1 cellular context compared by ENCODE assay signal in the genomic region with DNA sequence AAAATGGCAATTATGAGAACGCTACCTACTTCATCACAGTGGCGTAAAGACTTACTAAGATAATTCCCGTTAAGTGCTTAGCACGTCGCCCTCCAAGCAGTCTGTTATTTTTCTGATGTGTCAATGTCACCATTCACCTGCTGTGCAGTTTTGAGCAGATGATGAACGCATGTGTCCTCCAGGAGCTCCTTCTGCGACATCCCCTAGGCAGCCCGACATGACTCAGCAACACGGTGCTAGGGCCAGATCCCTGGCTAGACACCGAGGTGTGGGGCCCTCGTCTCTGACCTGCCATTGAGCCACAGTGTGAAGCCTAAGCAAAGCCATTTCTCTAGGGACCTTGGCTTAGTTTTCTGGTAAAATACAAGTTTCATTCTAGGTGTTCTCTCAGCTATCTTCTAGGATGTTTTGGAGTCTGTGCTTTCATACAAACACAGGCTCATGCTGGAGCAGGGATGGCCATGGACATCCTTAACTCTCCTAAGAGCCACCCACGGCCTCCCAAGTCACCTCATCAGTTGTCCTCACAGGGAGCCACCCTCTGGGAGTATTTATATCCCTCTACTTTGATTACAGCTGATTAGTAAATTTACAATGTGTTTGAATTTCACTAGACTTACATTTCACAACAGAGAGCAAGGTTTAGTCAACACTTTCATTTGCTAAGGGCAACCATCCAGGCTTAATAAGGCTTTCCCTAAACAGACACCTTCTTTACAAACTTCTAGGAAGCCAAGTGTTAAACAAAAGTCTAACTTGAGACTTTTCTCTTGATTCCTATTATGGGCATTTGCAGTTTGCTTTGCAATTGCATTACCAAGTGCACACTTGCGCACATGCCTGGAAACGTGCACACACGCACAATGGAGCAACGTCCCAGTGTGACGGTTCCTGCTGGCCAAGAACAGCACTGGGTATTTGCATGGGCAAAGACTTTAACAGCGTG.
TF ChIP-seq lines count a peak whose summit lies in the region.

No MANE protein-coding gene starts in this region.

TF ChIP-seq in K562, 482 proteins besides CTCF, POLR2A, EP300 and RAD21 (continued from another document and continues in another):
- TF ChIP-seq, protein P1, sequence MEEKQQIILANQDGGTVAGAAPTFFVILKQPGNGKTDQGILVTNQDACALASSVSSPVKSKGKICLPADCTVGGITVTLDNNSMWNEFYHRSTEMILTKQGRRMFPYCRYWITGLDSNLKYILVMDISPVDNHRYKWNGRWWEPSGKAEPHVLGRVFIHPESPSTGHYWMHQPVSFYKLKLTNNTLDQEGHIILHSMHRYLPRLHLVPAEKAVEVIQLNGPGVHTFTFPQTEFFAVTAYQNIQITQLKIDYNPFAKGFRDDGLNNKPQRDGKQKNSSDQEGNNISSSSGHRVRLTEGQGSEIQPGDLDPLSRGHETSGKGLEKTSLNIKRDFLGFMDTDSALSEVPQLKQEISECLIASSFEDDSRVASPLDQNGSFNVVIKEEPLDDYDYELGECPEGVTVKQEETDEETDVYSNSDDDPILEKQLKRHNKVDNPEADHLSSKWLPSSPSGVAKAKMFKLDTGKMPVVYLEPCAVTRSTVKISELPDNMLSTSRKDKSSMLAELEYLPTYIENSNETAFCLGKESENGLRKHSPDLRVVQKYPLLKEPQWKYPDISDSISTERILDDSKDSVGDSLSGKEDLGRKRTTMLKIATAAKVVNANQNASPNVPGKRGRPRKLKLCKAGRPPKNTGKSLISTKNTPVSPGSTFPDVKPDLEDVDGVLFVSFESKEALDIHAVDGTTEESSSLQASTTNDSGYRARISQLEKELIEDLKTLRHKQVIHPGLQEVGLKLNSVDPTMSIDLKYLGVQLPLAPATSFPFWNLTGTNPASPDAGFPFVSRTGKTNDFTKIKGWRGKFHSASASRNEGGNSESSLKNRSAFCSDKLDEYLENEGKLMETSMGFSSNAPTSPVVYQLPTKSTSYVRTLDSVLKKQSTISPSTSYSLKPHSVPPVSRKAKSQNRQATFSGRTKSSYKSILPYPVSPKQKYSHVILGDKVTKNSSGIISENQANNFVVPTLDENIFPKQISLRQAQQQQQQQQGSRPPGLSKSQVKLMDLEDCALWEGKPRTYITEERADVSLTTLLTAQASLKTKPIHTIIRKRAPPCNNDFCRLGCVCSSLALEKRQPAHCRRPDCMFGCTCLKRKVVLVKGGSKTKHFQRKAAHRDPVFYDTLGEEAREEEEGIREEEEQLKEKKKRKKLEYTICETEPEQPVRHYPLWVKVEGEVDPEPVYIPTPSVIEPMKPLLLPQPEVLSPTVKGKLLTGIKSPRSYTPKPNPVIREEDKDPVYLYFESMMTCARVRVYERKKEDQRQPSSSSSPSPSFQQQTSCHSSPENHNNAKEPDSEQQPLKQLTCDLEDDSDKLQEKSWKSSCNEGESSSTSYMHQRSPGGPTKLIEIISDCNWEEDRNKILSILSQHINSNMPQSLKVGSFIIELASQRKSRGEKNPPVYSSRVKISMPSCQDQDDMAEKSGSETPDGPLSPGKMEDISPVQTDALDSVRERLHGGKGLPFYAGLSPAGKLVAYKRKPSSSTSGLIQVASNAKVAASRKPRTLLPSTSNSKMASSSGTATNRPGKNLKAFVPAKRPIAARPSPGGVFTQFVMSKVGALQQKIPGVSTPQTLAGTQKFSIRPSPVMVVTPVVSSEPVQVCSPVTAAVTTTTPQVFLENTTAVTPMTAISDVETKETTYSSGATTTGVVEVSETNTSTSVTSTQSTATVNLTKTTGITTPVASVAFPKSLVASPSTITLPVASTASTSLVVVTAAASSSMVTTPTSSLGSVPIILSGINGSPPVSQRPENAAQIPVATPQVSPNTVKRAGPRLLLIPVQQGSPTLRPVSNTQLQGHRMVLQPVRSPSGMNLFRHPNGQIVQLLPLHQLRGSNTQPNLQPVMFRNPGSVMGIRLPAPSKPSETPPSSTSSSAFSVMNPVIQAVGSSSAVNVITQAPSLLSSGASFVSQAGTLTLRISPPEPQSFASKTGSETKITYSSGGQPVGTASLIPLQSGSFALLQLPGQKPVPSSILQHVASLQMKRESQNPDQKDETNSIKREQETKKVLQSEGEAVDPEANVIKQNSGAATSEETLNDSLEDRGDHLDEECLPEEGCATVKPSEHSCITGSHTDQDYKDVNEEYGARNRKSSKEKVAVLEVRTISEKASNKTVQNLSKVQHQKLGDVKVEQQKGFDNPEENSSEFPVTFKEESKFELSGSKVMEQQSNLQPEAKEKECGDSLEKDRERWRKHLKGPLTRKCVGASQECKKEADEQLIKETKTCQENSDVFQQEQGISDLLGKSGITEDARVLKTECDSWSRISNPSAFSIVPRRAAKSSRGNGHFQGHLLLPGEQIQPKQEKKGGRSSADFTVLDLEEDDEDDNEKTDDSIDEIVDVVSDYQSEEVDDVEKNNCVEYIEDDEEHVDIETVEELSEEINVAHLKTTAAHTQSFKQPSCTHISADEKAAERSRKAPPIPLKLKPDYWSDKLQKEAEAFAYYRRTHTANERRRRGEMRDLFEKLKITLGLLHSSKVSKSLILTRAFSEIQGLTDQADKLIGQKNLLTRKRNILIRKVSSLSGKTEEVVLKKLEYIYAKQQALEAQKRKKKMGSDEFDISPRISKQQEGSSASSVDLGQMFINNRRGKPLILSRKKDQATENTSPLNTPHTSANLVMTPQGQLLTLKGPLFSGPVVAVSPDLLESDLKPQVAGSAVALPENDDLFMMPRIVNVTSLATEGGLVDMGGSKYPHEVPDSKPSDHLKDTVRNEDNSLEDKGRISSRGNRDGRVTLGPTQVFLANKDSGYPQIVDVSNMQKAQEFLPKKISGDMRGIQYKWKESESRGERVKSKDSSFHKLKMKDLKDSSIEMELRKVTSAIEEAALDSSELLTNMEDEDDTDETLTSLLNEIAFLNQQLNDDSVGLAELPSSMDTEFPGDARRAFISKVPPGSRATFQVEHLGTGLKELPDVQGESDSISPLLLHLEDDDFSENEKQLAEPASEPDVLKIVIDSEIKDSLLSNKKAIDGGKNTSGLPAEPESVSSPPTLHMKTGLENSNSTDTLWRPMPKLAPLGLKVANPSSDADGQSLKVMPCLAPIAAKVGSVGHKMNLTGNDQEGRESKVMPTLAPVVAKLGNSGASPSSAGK (IDR thresholded peaks at IDR 0.05): 0 out of 2 replicates have a peak, but pooled peaks have one; percentile 25
- TF ChIP-seq, protein P2, sequence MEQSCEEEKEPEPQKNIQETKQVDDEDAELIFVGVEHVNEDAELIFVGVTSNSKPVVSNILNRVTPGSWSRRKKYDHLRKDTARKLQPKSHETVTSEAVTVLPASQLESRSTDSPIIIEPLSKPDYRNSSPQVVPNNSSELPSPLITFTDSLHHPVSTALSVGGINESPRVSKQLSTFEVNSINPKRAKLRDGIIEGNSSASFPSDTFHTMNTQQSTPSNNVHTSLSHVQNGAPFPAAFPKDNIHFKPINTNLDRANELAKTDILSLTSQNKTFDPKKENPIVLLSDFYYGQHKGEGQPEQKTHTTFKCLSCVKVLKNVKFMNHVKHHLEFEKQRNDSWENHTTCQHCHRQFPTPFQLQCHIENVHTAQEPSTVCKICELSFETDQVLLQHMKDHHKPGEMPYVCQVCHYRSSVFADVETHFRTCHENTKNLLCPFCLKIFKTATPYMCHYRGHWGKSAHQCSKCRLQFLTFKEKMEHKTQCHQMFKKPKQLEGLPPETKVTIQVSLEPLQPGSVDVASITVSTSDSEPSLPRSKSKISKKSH (CRISPR knock-in tag; IDR thresholded peaks at IDR 0.05): no peak
- TF ChIP-seq PML (IDR thresholded peaks at IDR 0.05; ENCODE audit: low read length) (no peak), MAFK (IDR thresholded peaks at IDR 0.05; ENCODE audit: low read length) (0 out of 2 replicates have a peak, but pooled peaks have one; percentile 42), ZNF830 (CRISPR knock-in tag; IDR thresholded peaks at IDR 0.05) (no peak), ZNF584 (CRISPR knock-in tag; IDR thresholded peaks at IDR 0.05; ENCODE audit: low read depth) (no peak), RBFOX2 (IDR thresholded peaks at IDR 0.05; ENCODE audit: low read depth, low read length) (no peak), C11orf30 (IDR thresholded peaks at IDR 0.05; ENCODE audit: low read depth) (peak; percentile 77), RBM15 (IDR thresholded peaks at IDR 0.05; ENCODE audit: insufficient read depth, low read length) (no peak), ZNF239 (CRISPR knock-in tag; IDR thresholded peaks at IDR 0.05) (no peak), PTTG1 (tag; IDR thresholded peaks at IDR 0.05; ENCODE audit: low read depth) (no peak), PCBP1 (IDR thresholded peaks at IDR 0.05; ENCODE audit: low read depth, low read length, poor library complexity, severe bottlenecking) (no peak), PTBP1 (IDR thresholded peaks at IDR 0.05; ENCODE audit: low read depth, low read length) (no peak), CCAR2 (IDR thresholded peaks at IDR 0.05; ENCODE audit: low read depth, low read length) (no peak), MCM5 (IDR thresholded peaks at IDR 0.05; ENCODE audit: low read depth) (no peak), NCOA1 (IDR thresholded peaks at IDR 0.05; ENCODE audit: low read depth) (no peak), KLF6 (CRISPR knock-in tag; IDR thresholded peaks at IDR 0.05; ENCODE audit: borderline replicate concordance) (no peak), KLF1 (tag; IDR thresholded peaks at IDR 0.05) (no peak), NR2C1 (IDR thresholded peaks at IDR 0.05) (no peak), NR2C1 (tag; IDR thresholded peaks at IDR 0.05) (no peak), SPI1 (IDR thresholded peaks at IDR 0.05; ENCODE audit: borderline replicate concordance, low read depth, low read length) (no peak), GTF2A2 (tag; IDR thresholded peaks at IDR 0.05) (no peak), ZNF79 (CRISPR knock-in tag; IDR thresholded peaks at IDR 0.05; ENCODE audit: low read depth) (no peak), ILK (tag; IDR thresholded peaks at IDR 0.05; ENCODE audit: borderline replicate concordance, low read depth) (no peak)
- TF ChIP-seq, protein P3, sequence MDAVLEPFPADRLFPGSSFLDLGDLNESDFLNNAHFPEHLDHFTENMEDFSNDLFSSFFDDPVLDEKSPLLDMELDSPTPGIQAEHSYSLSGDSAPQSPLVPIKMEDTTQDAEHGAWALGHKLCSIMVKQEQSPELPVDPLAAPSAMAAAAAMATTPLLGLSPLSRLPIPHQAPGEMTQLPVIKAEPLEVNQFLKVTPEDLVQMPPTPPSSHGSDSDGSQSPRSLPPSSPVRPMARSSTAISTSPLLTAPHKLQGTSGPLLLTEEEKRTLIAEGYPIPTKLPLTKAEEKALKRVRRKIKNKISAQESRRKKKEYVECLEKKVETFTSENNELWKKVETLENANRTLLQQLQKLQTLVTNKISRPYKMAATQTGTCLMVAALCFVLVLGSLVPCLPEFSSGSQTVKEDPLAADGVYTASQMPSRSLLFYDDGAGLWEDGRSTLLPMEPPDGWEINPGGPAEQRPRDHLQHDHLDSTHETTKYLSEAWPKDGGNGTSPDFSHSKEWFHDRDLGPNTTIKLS (IDR thresholded peaks at IDR 0.05; ENCODE audit: borderline replicate concordance, low read depth): no peak
- TF ChIP-seq, protein P4, sequence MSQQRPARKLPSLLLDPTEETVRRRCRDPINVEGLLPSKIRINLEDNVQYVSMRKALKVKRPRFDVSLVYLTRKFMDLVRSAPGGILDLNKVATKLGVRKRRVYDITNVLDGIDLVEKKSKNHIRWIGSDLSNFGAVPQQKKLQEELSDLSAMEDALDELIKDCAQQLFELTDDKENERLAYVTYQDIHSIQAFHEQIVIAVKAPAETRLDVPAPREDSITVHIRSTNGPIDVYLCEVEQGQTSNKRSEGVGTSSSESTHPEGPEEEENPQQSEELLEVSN (IDR thresholded peaks at IDR 0.05; ENCODE audit: borderline replicate concordance in 1 of 2, extremely low read depth in 1 of 2, insufficient read depth in 1 of 2, insufficient read length in 1 of 2, low read depth in 1 of 2, low read length in 1 of 2, poor library complexity in 1 of 2, severe bottlenecking in 1 of 2): no peak
- TF ChIP-seq, protein P5, sequence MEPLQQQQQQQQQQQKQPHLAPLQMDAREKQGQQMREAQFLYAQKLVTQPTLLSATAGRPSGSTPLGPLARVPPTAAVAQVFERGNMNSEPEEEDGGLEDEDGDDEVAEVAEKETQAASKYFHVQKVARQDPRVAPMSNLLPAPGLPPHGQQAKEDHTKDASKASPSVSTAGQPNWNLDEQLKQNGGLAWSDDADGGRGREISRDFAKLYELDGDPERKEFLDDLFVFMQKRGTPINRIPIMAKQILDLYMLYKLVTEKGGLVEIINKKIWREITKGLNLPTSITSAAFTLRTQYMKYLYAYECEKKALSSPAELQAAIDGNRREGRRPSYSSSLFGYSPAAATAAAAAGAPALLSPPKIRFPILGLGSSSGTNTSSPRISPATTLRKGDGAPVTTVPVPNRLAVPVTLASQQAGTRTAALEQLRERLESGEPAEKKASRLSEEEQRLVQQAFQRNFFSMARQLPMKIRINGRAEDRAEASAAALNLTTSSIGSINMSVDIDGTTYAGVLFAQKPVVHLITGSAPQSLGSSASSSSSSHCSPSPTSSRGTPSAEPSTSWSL (CRISPR knock-in tag; IDR thresholded peaks at IDR 0.05; ENCODE audit: borderline replicate concordance): no peak
- TF ChIP-seq, protein P6, sequence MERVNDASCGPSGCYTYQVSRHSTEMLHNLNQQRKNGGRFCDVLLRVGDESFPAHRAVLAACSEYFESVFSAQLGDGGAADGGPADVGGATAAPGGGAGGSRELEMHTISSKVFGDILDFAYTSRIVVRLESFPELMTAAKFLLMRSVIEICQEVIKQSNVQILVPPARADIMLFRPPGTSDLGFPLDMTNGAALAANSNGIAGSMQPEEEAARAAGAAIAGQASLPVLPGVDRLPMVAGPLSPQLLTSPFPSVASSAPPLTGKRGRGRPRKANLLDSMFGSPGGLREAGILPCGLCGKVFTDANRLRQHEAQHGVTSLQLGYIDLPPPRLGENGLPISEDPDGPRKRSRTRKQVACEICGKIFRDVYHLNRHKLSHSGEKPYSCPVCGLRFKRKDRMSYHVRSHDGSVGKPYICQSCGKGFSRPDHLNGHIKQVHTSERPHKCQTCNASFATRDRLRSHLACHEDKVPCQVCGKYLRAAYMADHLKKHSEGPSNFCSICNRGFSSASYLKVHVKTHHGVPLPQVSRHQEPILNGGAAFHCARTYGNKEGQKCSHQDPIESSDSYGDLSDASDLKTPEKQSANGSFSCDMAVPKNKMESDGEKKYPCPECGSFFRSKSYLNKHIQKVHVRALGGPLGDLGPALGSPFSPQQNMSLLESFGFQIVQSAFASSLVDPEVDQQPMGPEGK (CRISPR knock-in tag; IDR thresholded peaks at IDR 0.05; ENCODE audit: borderline replicate concordance): no peak
- TF ChIP-seq, protein P7, sequence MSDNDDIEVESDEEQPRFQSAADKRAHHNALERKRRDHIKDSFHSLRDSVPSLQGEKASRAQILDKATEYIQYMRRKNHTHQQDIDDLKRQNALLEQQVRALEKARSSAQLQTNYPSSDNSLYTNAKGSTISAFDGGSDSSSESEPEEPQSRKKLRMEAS (CRISPR knock-in tag; IDR thresholded peaks at IDR 0.05): peak; percentile 45; the same call in 1 of the 2 replicates
- TF ChIP-seq, protein P8, sequence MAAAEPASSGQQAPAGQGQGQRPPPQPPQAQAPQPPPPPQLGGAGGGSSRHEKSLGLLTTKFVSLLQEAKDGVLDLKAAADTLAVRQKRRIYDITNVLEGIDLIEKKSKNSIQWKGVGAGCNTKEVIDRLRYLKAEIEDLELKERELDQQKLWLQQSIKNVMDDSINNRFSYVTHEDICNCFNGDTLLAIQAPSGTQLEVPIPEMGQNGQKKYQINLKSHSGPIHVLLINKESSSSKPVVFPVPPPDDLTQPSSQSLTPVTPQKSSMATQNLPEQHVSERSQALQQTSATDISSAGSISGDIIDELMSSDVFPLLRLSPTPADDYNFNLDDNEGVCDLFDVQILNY (CRISPR knock-in tag; IDR thresholded peaks at IDR 0.05): no peak
- TF ChIP-seq, protein P9, sequence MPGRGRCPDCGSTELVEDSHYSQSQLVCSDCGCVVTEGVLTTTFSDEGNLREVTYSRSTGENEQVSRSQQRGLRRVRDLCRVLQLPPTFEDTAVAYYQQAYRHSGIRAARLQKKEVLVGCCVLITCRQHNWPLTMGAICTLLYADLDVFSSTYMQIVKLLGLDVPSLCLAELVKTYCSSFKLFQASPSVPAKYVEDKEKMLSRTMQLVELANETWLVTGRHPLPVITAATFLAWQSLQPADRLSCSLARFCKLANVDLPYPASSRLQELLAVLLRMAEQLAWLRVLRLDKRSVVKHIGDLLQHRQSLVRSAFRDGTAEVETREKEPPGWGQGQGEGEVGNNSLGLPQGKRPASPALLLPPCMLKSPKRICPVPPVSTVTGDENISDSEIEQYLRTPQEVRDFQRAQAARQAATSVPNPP (IDR thresholded peaks at IDR 0.05; ENCODE audit: borderline replicate concordance, insufficient read depth, insufficient read length): no peak
